8 cellular contexts compared by ENCODE assay signal in genomic region chr12:48000878-48001321, GRCh38. TPM values are rescaled to one million over a fixed set of nuclear protein-coding genes. Genes with fewer than 3 reads are reported as not detected.
DNase-seq lines count a peak whose midpoint lies in the region; ATAC-seq and TF ChIP-seq lines count a peak whose summit lies in the region.

No MANE protein-coding gene starts in this region.

- H3K36me3 Mint-ChIP-seq in nephron (ENCODE audit: low read depth), result peaks cover 24% of the 10 kb centered on the region

- POLR2A ChIA-PET in RWPE1 (lab: Yijun Ruan, JAX; ENCODE audit: low non-redundant PET), result no interaction called here

- peaks cover 63% of the 10 kb centered on the region for H3K4me1 Mint-ChIP-seq in nephron

- no peaks in the 10 kb centered on the region for H3K9me3 Mint-ChIP-seq in nephron

- peak overlapping the region; percentile 88 for H3K4me3 Mint-ChIP-seq in nephron

- H3K4me3 ChIP-seq in epithelial cell of proximal tubule (ENCODE audit: low read depth, low read length), result peak overlapping the region; percentile 55

- H3K27ac ChIP-seq in RWPE1, result peak overlapping the region; percentile 89

- ATAC-seq in HG02840 (IDR thresholded peaks at IDR 0.05; ENCODE audit: low FRiP score, unreplicated experiment), result no peak

- H3K27me3 Mint-ChIP-seq in nephron (ENCODE audit: low read depth), result peaks cover 90% of the 10 kb centered on the region

- CTCF ChIA-PET in RWPE1 (lab: Yijun Ruan, JAX), result no interaction called here

- no peak for TF ChIP-seq CTCF in RWPE1 (conservative IDR thresholded peaks at IDR 0.05; ENCODE audit: low read depth)
- no peak for TF ChIP-seq CTCF in epithelial cell of proximal tubule (conservative IDR thresholded peaks at IDR 0.05; ENCODE audit: low read depth, low read length)
- no peak for TF ChIP-seq CTCF in nephron (IDR thresholded peaks at IDR 0.05; ENCODE audit: unreplicated experiment in 3 of 3)

- peak overlapping the region in 2 of 3 experiments; percentile 31 to 41 for H3K27ac Mint-ChIP-seq in nephron

- DNase-seq in 8988T, result peak; percentile 62
- DNase-seq in GM03348 (ENCODE audit: low spot score), result peak; percentile 69
- DNase-seq in RWPE1 (ENCODE audit: low spot score), result peak; percentile 91
- DNase-seq in epithelial cell of proximal tubule (ENCODE audit: low read depth), result peak; percentile 10
- DNase-seq in NCI-H774 (lab: John Stamatoyannopoulos, UW), result no peak
- no peak for DNase-seq in NCI-H446 (lab: John Stamatoyannopoulos, UW)

RNA-seq across cellular contexts. Expression of gene COL2A1, which starts 3.4 kb away (rescaled TPM):
- total RNA-seq in epithelial cell of proximal tubule, result 0.69 and 3.2 TPM in 2 replicates

RNA-seq across cellular contexts. Expression of gene TMEM106C, which starts 37.5 kb away (rescaled TPM):
- 159 and 164 TPM in 2 replicates for total RNA-seq in epithelial cell of proximal tubule

Comparison
In these comparisons a context has a peak if more than half of its experiments do, and no peak if none do; other contexts are left out.
1. DNase-seq: peak in 8988T (single experiment), GM03348 (single experiment), RWPE1 (single experiment) and epithelial cell of proximal tubule (single experiment); none in NCI-H774 (single experiment) and NCI-H446 (0 of 2).